ENCODE assay signal across 22 cellular contexts in genomic region chr1:229364216-229365065, GRCh38.
"Had no signal": no experiment of that assay in that cellular context is flagged by ENCODE, and none has a peak within 500 bp of the region (broad histone marks: within the 10 kb centered on the region; RNA-seq: fewer than 3 reads in every experiment).

No MANE protein-coding gene starts in this region.

- DNase-seq: activated CD4-positive, alpha-beta T cell treated with anti-CD3 and anti-CD28 coated beads for 4 hours; activated CD8-positive, alpha-beta memory T cell treated with anti-CD3 and anti-CD28 coated beads, Interleukin-2, amount 50 U/mL, for 48 hours; activated gamma-delta T cell treated with Interleukin-2 at 50 U/mL for 16 hours; amygdala; effector CD8-positive, alpha-beta T cell; esophagus squamous epithelium; foreskin keratinocyte; glutamatergic neuron; kidney glomerular epithelial cell; left ventricle myocardium superior; nucleus accumbens; stimulated activated CD4-positive, alpha-beta T cell treated with anti-CD3 and anti-CD28 coated beads, Interleukin-15, amount 100 ng/mL, for 24 hours had no signal

- FAIRE-seq: endothelial cell of umbilical vein, TTC549 had no signal

- H3K36me3 Mint-ChIP-seq: brain, WTC11 had no signal

- H3K4me1 ChIP-seq: esophagus squamous epithelium, foreskin keratinocyte, suprapubic skin had no signal

- H3K36me3 ChIP-seq: esophagus squamous epithelium, suprapubic skin had no signal

- H3K4me3 Mint-ChIP-seq: activated naive CD8-positive, alpha-beta T cell; brain; central memory CD8-positive, alpha-beta T cell; memory B cell; natural killer cell treated with Interleukin-12 subunit alpha and Interleukin-12 subunit beta and Interleukin-15 and Interleukin-18, amount 100 ng/mL, for 72 hours; stimulated activated naive CD8-positive, alpha-beta T cell treated with anti-CD3 and anti-CD28 coated beads, Interleukin-15, Interleukin-2, amounts not matched to agents 100 ng/mL and 50 ng/mL, for 24 hours; WTC11 had no signal

- H3K9me3 Mint-ChIP-seq: natural killer cell treated with Interleukin-12 subunit alpha and Interleukin-12 subunit beta and Interleukin-15 and Interleukin-18, amount 100 ng/mL, for 72 hours; stimulated activated naive CD8-positive, alpha-beta T cell treated with anti-CD3 and anti-CD28 coated beads, Interleukin-15, Interleukin-2, amounts not matched to agents 100 ng/mL and 50 ng/mL, for 24 hours had no signal

- H3K4me3 ChIP-seq: esophagus squamous epithelium, suprapubic skin had no signal

- H3K9me3 ChIP-seq: esophagus squamous epithelium, suprapubic skin had no signal

- H3K27ac ChIP-seq: esophagus squamous epithelium, foreskin keratinocyte, suprapubic skin had no signal

- H3K27ac Mint-ChIP-seq: activated naive CD8-positive, alpha-beta T cell; memory B cell; natural killer cell treated with Interleukin-12 subunit alpha and Interleukin-12 subunit beta and Interleukin-15 and Interleukin-18, amount 100 ng/mL, for 72 hours; stimulated activated naive CD8-positive, alpha-beta T cell treated with anti-CD3 and anti-CD28 coated beads, Interleukin-15, Interleukin-2, amounts not matched to agents 100 ng/mL and 50 ng/mL, for 24 hours; WTC11 had no signal

- H3K4me1 Mint-ChIP-seq: central memory CD8-positive, alpha-beta T cell; memory B cell had no signal
